Comparison of ENCODE assay signal across 35 cellular contexts in the genomic region with DNA sequence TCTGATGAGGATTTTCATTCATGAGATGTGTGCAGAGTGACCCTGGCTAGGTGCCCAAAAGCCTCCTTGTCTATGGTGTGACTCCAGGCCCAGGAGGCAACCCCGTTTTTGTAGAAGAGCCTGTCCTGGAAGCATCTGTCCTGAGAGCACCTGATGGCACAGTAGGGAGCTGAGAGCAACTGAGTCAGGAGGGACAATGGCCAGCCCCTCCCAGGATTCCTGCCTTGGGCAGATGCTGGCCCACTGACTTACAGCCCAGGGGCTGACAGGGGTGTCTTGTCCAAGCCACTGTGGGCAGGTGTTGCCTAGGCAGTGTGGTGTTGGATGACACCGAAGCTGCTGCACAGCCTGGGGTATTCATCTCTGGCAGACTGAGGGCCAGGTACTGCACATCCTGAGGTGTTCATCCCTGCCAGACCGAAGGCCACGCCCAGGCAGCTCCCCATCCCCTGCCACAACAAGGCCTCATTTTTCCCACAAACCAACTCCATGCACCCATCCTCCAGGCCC. TPM values are rescaled to one million over a fixed set of nuclear protein-coding genes. Genes with fewer than 3 reads are reported as not detected.
"Had no signal": no experiment of that assay in that cellular context is flagged by ENCODE, and none has a peak within 500 bp of the region (broad histone marks: within the 10 kb centered on the region; RNA-seq: fewer than 3 reads in every experiment).

No MANE protein-coding gene starts in this region.

- H3K4me3 Mint-ChIP-seq: activated B cell treated with CpG ODN at 0.5 μM for 24 hours; activated CD4-positive, alpha-beta memory T cell treated with anti-CD3 and anti-CD28 coated beads, Interleukin-2, amount 10 ng/mL, durations not matched to agents 7 days and 5 days; activated CD4-positive, alpha-beta T cell treated with anti-CD3 and anti-CD28 coated beads, Interleukin-2, amount 10 ng/mL, durations not matched to agents 7 days and 5 days; activated naive CD4-positive, alpha-beta T cell treated with anti-CD3 and anti-CD28 coated beads, Interleukin-2, amount 10 ng/mL, durations not matched to agents 7 days and 5 days; activated naive CD8-positive, alpha-beta T cell treated with anti-CD3 and anti-CD28 coated beads, Interleukin-2, amount 10 ng/mL, durations not matched to agents 7 days and 5 days; activated T-cell treated with anti-CD3 and anti-CD28 coated beads, Interleukin-2, amount 50 U/mL, for 24 hours; activated T-cell treated with anti-CD3 and anti-CD28 coated beads, Interleukin-2, amount 50 U/mL, for 72 hours; central memory CD8-positive, alpha-beta T cell; dendritic cell treated with granulocyte-macrophage colony-stimulating factor and Interleukin-4, amounts not matched to agents 40 ng/mL and 50 ng/mL, for 4 days; endodermal cell; T-cell; T-helper 1 cell treated with Interleukin-12 subunit alpha and Interleukin-12 subunit beta and Interleukin-4 antibody, amounts not matched to agents 30 μg/mL and 1 μg/mL, for 36 hours; T-helper 2 cell treated with Interferon-gamma antibody and Interleukin-4, amounts not matched to agents 5 μg/mL and 100 μg/mL, for 36 hours had no signal

- H3K4me1 Mint-ChIP-seq: activated B cell treated with CpG ODN at 0.5 μM for 24 hours had no signal

- H3K9me3 Mint-ChIP-seq: activated B cell treated with CpG ODN at 0.5 μM for 24 hours; activated CD4-positive, alpha-beta memory T cell treated with anti-CD3 and anti-CD28 coated beads, Interleukin-2, amount 10 ng/mL, durations not matched to agents 7 days and 5 days; activated CD4-positive, alpha-beta T cell treated with anti-CD3 and anti-CD28 coated beads, Interleukin-2, amount 10 ng/mL, durations not matched to agents 7 days and 5 days; activated naive CD4-positive, alpha-beta T cell treated with anti-CD3 and anti-CD28 coated beads, Interleukin-2, amount 10 ng/mL, durations not matched to agents 7 days and 5 days; activated naive CD4-positive, alpha-beta T cell treated with anti-CD3 and anti-CD28 coated beads, Interleukin-2, amount 50 U/mL, for 72 hours; activated naive CD8-positive, alpha-beta T cell treated with anti-CD3 and anti-CD28 coated beads, Interleukin-2, amount 10 ng/mL, durations not matched to agents 7 days and 5 days; activated T-cell treated with anti-CD3 and anti-CD28 coated beads, Interleukin-2, amount 50 U/mL, for 24 hours; activated T-cell treated with anti-CD3 and anti-CD28 coated beads, Interleukin-2, amount 50 U/mL, for 72 hours; brain; central memory CD8-positive, alpha-beta T cell; dendritic cell treated with granulocyte-macrophage colony-stimulating factor and Interleukin-4, amounts not matched to agents 40 ng/mL and 50 ng/mL, for 4 days; endodermal cell; T-cell; T-helper 1 cell treated with Interleukin-12 subunit alpha and Interleukin-12 subunit beta and Interleukin-4 antibody, amounts not matched to agents 30 μg/mL and 1 μg/mL, for 36 hours; T-helper 2 cell treated with Interferon-gamma antibody and Interleukin-4, amounts not matched to agents 5 μg/mL and 100 μg/mL, for 36 hours had no signal

- DNase-seq: activated B cell treated with CpG ODN at 0.5 μM for 24 hours; activated CD4-positive, alpha-beta memory T cell treated with anti-CD3 and anti-CD28 coated beads, Interleukin-2, amount 10 ng/mL, durations not matched to agents 7 days and 5 days; activated CD4-positive, alpha-beta T cell treated with anti-CD3 and anti-CD28 coated beads, Interleukin-2, amount 10 ng/mL, durations not matched to agents 7 days and 5 days; activated CD4-positive, alpha-beta T cell treated with anti-CD3 and anti-CD28 coated beads, Interleukin-2, amount 50 U/mL, for 4 hours; activated CD8-positive, alpha-beta memory T cell treated with anti-CD3 and anti-CD28 coated beads, Interleukin-2, amount 50 U/mL, for 48 hours; activated gamma-delta T cell; activated naive CD4-positive, alpha-beta T cell; activated naive CD4-positive, alpha-beta T cell treated with anti-CD3 and anti-CD28 coated beads, Interleukin-2, amount 10 ng/mL, durations not matched to agents 7 days and 5 days; activated naive CD8-positive, alpha-beta T cell treated with anti-CD3 and anti-CD28 coated beads, Interleukin-2, amount 10 ng/mL, durations not matched to agents 7 days and 5 days; activated T-cell treated with anti-CD3 and anti-CD28 coated beads for 4 hours; activated T-cell treated with anti-CD3 and anti-CD28 coated beads, Interleukin-2, amount 50 U/mL, for 24 hours; activated T-cell treated with anti-CD3 and anti-CD28 coated beads, Interleukin-2, amount 50 U/mL, for 72 hours; dorsolateral prefrontal cortex; effector memory CD4-positive, alpha-beta T cell; erythroblast; esophagus squamous epithelium; foreskin melanocyte; SW 1271; T-cell; T1000; WERI-Rb-1 had no signal

- H3K36me3 Mint-ChIP-seq: activated naive CD4-positive, alpha-beta T cell treated with anti-CD3 and anti-CD28 coated beads, Interleukin-2, amount 10 ng/mL, durations not matched to agents 7 days and 5 days; activated naive CD4-positive, alpha-beta T cell treated with anti-CD3 and anti-CD28 coated beads, Interleukin-2, amount 50 U/mL, for 72 hours; activated naive CD8-positive, alpha-beta T cell treated with anti-CD3 and anti-CD28 coated beads, Interleukin-2, amount 10 ng/mL, durations not matched to agents 7 days and 5 days; T-cell had no signal

- H3K27ac Mint-ChIP-seq: activated B cell treated with CpG ODN at 0.5 μM for 24 hours; activated CD4-positive, alpha-beta memory T cell treated with anti-CD3 and anti-CD28 coated beads, Interleukin-2, amount 10 ng/mL, durations not matched to agents 7 days and 5 days; activated CD4-positive, alpha-beta T cell treated with anti-CD3 and anti-CD28 coated beads, Interleukin-2, amount 10 ng/mL, durations not matched to agents 7 days and 5 days; activated naive CD4-positive, alpha-beta T cell treated with anti-CD3 and anti-CD28 coated beads, Interleukin-2, amount 10 ng/mL, durations not matched to agents 7 days and 5 days; activated naive CD4-positive, alpha-beta T cell treated with anti-CD3 and anti-CD28 coated beads, Interleukin-2, amount 50 U/mL, for 72 hours; activated naive CD8-positive, alpha-beta T cell treated with anti-CD3 and anti-CD28 coated beads, Interleukin-2, amount 10 ng/mL, durations not matched to agents 7 days and 5 days; activated T-cell treated with anti-CD3 and anti-CD28 coated beads, Interleukin-2, amount 50 U/mL, for 24 hours; activated T-cell treated with anti-CD3 and anti-CD28 coated beads, Interleukin-2, amount 50 U/mL, for 72 hours; endodermal cell; T-cell; T-helper 1 cell treated with Interleukin-12 subunit alpha and Interleukin-12 subunit beta and Interleukin-4 antibody, amounts not matched to agents 30 μg/mL and 1 μg/mL, for 36 hours; T-helper 2 cell treated with Interferon-gamma antibody and Interleukin-4, amounts not matched to agents 5 μg/mL and 100 μg/mL, for 36 hours had no signal

RNA-seq across cellular contexts. Expression of a gene that starts 3.2 kb away (rescaled TPM):
- total RNA-seq: activated B cell treated with CpG ODN at 0.5 μM for 24 hours; activated naive CD8-positive, alpha-beta T cell treated with anti-CD3 and anti-CD28 coated beads, Interleukin-2, amount 10 ng/mL, durations not matched to agents 7 days and 5 days; ascending aorta; esophagus squamous epithelium; fibroblast of lung; fibroblast of villous mesenchyme; glomerular endothelial cell had no signal

RNA-seq across cellular contexts. Expression of a gene that starts 47.1 kb away (rescaled TPM):
- total RNA-seq: activated B cell treated with CpG ODN at 0.5 μM for 24 hours; activated CD4-positive, alpha-beta memory T cell treated with anti-CD3 and anti-CD28 coated beads, Interleukin-2, amount 10 ng/mL, durations not matched to agents 7 days and 5 days; activated CD4-positive, alpha-beta T cell treated with anti-CD3 and anti-CD28 coated beads, Interleukin-2, amount 10 ng/mL, durations not matched to agents 7 days and 5 days; activated naive CD4-positive, alpha-beta T cell treated with anti-CD3 and anti-CD28 coated beads, Interleukin-2, amount 50 U/mL, for 72 hours; activated naive CD8-positive, alpha-beta T cell treated with anti-CD3 and anti-CD28 coated beads, Interleukin-2, amount 10 ng/mL, durations not matched to agents 7 days and 5 days; activated T-cell treated with anti-CD3 and anti-CD28 coated beads, Interleukin-2, amount 50 U/mL, for 72 hours; cardiac muscle cell; endodermal cell; fibroblast of lung; fibroblast of villous mesenchyme; T-cell had no signal

RNA-seq across cellular contexts. Expression of a gene that starts 48.9 kb away (rescaled TPM):
- total RNA-seq: activated B cell treated with CpG ODN at 0.5 μM for 24 hours; activated CD4-positive, alpha-beta memory T cell treated with anti-CD3 and anti-CD28 coated beads, Interleukin-2, amount 10 ng/mL, durations not matched to agents 7 days and 5 days; activated CD4-positive, alpha-beta T cell treated with anti-CD3 and anti-CD28 coated beads, Interleukin-2, amount 10 ng/mL, durations not matched to agents 7 days and 5 days; activated naive CD4-positive, alpha-beta T cell treated with anti-CD3 and anti-CD28 coated beads, Interleukin-2, amount 50 U/mL, for 72 hours; activated naive CD8-positive, alpha-beta T cell treated with anti-CD3 and anti-CD28 coated beads, Interleukin-2, amount 10 ng/mL, durations not matched to agents 7 days and 5 days; activated T-cell treated with anti-CD3 and anti-CD28 coated beads, Interleukin-2, amount 50 U/mL, for 72 hours; ascending aorta; breast epithelium; cardiac muscle cell; esophagus squamous epithelium; fibroblast of lung; fibroblast of villous mesenchyme; gastroesophageal sphincter; glomerular endothelial cell; T-cell had no signal
